9 cellular contexts compared by ENCODE assay signal in the genomic region with DNA sequence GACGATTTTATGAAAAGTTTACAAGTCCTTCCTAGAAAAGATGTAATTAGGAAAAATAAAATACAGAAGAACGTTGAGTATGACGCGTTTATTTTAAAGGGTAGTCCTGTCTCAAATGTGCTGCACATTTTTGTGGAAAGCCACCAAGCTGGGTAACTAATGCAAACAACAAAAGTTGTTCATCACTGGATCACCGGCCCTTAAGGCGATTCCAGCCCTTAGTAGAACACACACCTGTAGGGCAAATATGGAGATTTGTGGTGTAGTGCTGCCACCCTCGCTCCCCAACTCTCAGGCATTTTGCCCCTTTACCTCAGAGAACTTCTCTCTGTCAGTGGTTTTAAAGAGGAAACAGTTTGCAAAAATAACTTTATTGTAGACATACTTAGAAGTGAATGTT. TPM values are rescaled to one million over a fixed set of nuclear protein-coding genes. Genes with fewer than 3 reads are reported as not detected.
A peak's percentile ranks its signal among the peaks of the same experiment; 100 is the strongest.
DNase-seq lines count a peak whose midpoint lies in the region; ATAC-seq and TF ChIP-seq lines count a peak whose summit lies in the region.
"Had no signal": no experiment of that assay in that cellular context is flagged by ENCODE, and none has a peak within 500 bp of the region (broad histone marks: within the 10 kb centered on the region; RNA-seq: fewer than 3 reads in every experiment).

No MANE protein-coding gene starts in this region.

- no peaks in the 10 kb centered on the region for H3K9me2 ChIP-seq in Karpas-422 (replicated peaks; ENCODE audit: insufficient read depth, low read length)

- H4K20me1 ChIP-seq in Karpas-422 (ENCODE audit: insufficient read depth, low read depth, low read length): no peaks in the 10 kb centered on the region

- TF ChIP-seq EP300 in upper lobe of left lung (IDR thresholded peaks at IDR 0.05): no peak

- H2AFZ ChIP-seq in Karpas-422 (ENCODE audit: low read length): no peak overlapping the region

- H3K9ac ChIP-seq in Karpas-422 (ENCODE audit: low read length): no peak overlapping the region

- H3K36me3 ChIP-seq in Karpas-422 (ENCODE audit: insufficient read depth, low read length) (no peaks in the 10 kb centered on the region), upper lobe of left lung (no peaks in the 10 kb centered on the region), left lung (no peaks in the 10 kb centered on the region)

- no peaks in the 10 kb centered on the region for H3K9me3 ChIP-seq in Karpas-422 (ENCODE audit: low read length)
- no peaks in the 10 kb centered on the region for H3K9me3 ChIP-seq in upper lobe of left lung
- no peaks in the 10 kb centered on the region for H3K9me3 ChIP-seq in left lung

- peaks cover 42% of the 10 kb centered on the region for H3K4me1 Mint-ChIP-seq in CD14-positive monocyte
- H3K4me1 Mint-ChIP-seq in dendritic cell treated with granulocyte-macrophage colony-stimulating factor and Interleukin-4, amounts not matched to agents 40 ng/mL and 50 ng/mL, for 4 days (ENCODE audit: low read depth): peaks cover 40% of the 10 kb centered on the region
- peaks cover 46% of the 10 kb centered on the region for H3K4me1 Mint-ChIP-seq in neural crest cell

- H3K27ac ChIP-seq in Karpas-422 (ENCODE audit: low read length) (no peak overlapping the region), upper lobe of left lung (no peak overlapping the region), left lung (no peak overlapping the region)

- H3K79me2 ChIP-seq in Karpas-422 (ENCODE audit: low read length): no peaks in the 10 kb centered on the region

- H3K4me3 Mint-ChIP-seq in CD14-positive monocyte: peak overlapping the region; percentile 79 to 87
- H3K4me3 Mint-ChIP-seq in dendritic cell treated with granulocyte-macrophage colony-stimulating factor and Interleukin-4, amounts not matched to agents 40 ng/mL and 50 ng/mL, for 4 days: peak overlapping the region; percentile 76
- peak overlapping the region; percentile 87 for H3K4me3 Mint-ChIP-seq in neural crest cell

- intact Hi-C loops in CD14-positive monocyte (cut with micrococcal nuclease) (loop anchor here in 1 of 2 donors (10.0 kb wide), 1 partner anchor 208 kb away; no protein-coding TSS in a partner anchor), left lung (cut with DNase I) (no loop called here)
- intact Hi-C loops in dendritic cell treated with granulocyte-macrophage colony-stimulating factor and Interleukin-4, amounts not matched to agents 40 ng/mL and 50 ng/mL, for 4 days (cut with micrococcal nuclease): loop anchor here (10.0 kb wide), 2 partner anchors 238 to 492 kb away; no protein-coding TSS in a partner anchor

- TF ChIP-seq POLR2A in upper lobe of left lung (IDR thresholded peaks at IDR 0.05): no peak

- peak overlapping the region; percentile 64 for H3K4me2 ChIP-seq in Karpas-422 (ENCODE audit: low read depth, low read length, poor library complexity, severe bottlenecking)

- 35 to 42% methylated on average over 7 of the region's 7 CpGs for WGBS in upper lobe of left lung, 2 donors

- H3K27me3 ChIP-seq in Karpas-422 (ENCODE audit: low read length) (no peaks in the 10 kb centered on the region), upper lobe of left lung (peaks cover 0 to 16% (median 0%) of the 10 kb centered on the region in 4 donors), left lung (peaks cover 0 to 19% of the 10 kb centered on the region in 2 donors)

- H3K27ac Mint-ChIP-seq in CD14-positive monocyte (peak overlapping the region in 5 of 7 donors; percentile 35 to 86 (median 68)), neural crest cell (ENCODE audit: unreplicated experiment) (no peak overlapping the region)
- peak overlapping the region; percentile 73 for H3K27ac Mint-ChIP-seq in dendritic cell treated with granulocyte-macrophage colony-stimulating factor and Interleukin-4, amounts not matched to agents 40 ng/mL and 50 ng/mL, for 4 days

- H3K27me3 Mint-ChIP-seq in CD14-positive monocyte (ENCODE audit: low read depth in 3 of 3) (peaks cover 1 to 41% (median 2%) of the 10 kb centered on the region in 3 donors), neural crest cell (ENCODE audit: low read depth) (peaks cover 4% of the 10 kb centered on the region)
- H3K27me3 Mint-ChIP-seq in dendritic cell treated with granulocyte-macrophage colony-stimulating factor and Interleukin-4, amounts not matched to agents 40 ng/mL and 50 ng/mL, for 4 days: no peaks in the 10 kb centered on the region

- H3K9me3 Mint-ChIP-seq in CD14-positive monocyte (peaks cover 0 to 21% (median 10%) of the 10 kb centered on the region in 7 donors), neural crest cell (no peaks in the 10 kb centered on the region)
- H3K9me3 Mint-ChIP-seq in dendritic cell treated with granulocyte-macrophage colony-stimulating factor and Interleukin-4, amounts not matched to agents 40 ng/mL and 50 ng/mL, for 4 days: no peaks in the 10 kb centered on the region

- peaks cover 27 to 39% of the 10 kb centered on the region in 2 donors for H3K36me3 Mint-ChIP-seq in CD14-positive monocyte
- H3K36me3 Mint-ChIP-seq in dendritic cell treated with granulocyte-macrophage colony-stimulating factor and Interleukin-4, amounts not matched to agents 40 ng/mL and 50 ng/mL, for 4 days (ENCODE audit: low read depth): peaks cover 35% of the 10 kb centered on the region
- peaks cover 2% of the 10 kb centered on the region for H3K36me3 Mint-ChIP-seq in neural crest cell (ENCODE audit: low read depth)

- ATAC-seq in upper lobe of left lung (ENCODE audit: low FRiP score in 2 of 2) (no peak), left lung (no peak), HG03469 (IDR thresholded peaks at IDR 0.05; ENCODE audit: unreplicated experiment) (no peak)

- DNase-seq in CD14-positive monocyte (ENCODE audit: low spot score) (no peak), Karpas-422 (no peak), neural crest cell (ENCODE audit: low read depth, low spot score) (no peak), upper lobe of left lung (no peak), left lung (no peak)
- no peak for DNase-seq in stimulated activated naive CD4-positive, alpha-beta T cell treated with Interleukin-2 at 50 U/mL for 16 hours (lab: John Stamatoyannopoulos, UW)
- DNase-seq: NCI-H1436 had no signal

- no peak for TF ChIP-seq CTCF in CD14-positive monocyte (IDR thresholded peaks at IDR 0.05)
- TF ChIP-seq CTCF in neural crest cell (conservative IDR thresholded peaks at IDR 0.05): no peak
- no peak for TF ChIP-seq CTCF in upper lobe of left lung (IDR thresholded peaks at IDR 0.05)
- no peak for TF ChIP-seq CTCF in left lung (IDR thresholded peaks at IDR 0.05)

- H3K4me1 ChIP-seq in Karpas-422 (ENCODE audit: low read length) (peaks cover 27% of the 10 kb centered on the region), upper lobe of left lung (peaks cover 0 to 48% (median 16%) of the 10 kb centered on the region in 4 donors), left lung (peaks cover 6 to 35% of the 10 kb centered on the region in 2 donors)

- no peak overlapping the region for H3K4me3 ChIP-seq in Karpas-422 (ENCODE audit: low read length)
- peak overlapping the region in 2 of 4 donors; percentile 62 to 69 for H3K4me3 ChIP-seq in upper lobe of left lung
- peak overlapping the region in 1 of 2 donors; percentile 54 for H3K4me3 ChIP-seq in left lung

RNA-seq across cellular contexts. Expression of a gene that starts 1.9 kb away (rescaled TPM):
- 10 to 100 TPM; 12.5 to 13.8 TPM for polyA plus RNA-seq in CD14-positive monocyte
- total RNA-seq in Karpas-422 (2014; rRNA removed; shearing (Covaris generic); ENCODE audit: low replicate concordance): 9.4 and 11.5 TPM in 2 replicates
- 32.5 and 32.9 TPM in 2 replicates for total RNA-seq in neural crest cell
- total RNA-seq in upper lobe of left lung: 10 to 100 TPM in 4 of 6 donors, 1 to 10 TPM in 2; 6.3 to 21.4 (median 12.8) TPM
- 10 to 100 TPM; 13.4 to 20.3 TPM for total RNA-seq in left lung
